11 cellular contexts compared by ENCODE assay signal in genomic region chr11:119641991-119642745, GRCh38.
DNase-seq lines count a peak whose midpoint lies in the region; ATAC-seq, FAIRE-seq and TF ChIP-seq lines count a peak whose summit lies in the region.
"Had no signal": no experiment of that assay in that cellular context is flagged by ENCODE, and none has a peak within 500 bp of the region (broad histone marks: within the 10 kb centered on the region; RNA-seq: fewer than 3 reads in every experiment).

No MANE protein-coding gene starts in this region.

- H3K4me3 ChIP-seq in HAP-1, result no peak overlapping the region
- no peak overlapping the region for H3K4me3 ChIP-seq in foreskin fibroblast (ENCODE audit: low read depth in 1 of 2, low read length in 2 of 2)
- H3K4me3 ChIP-seq: thoracic aorta had no signal

- DNase-seq in Calu3, result peak; percentile 33
- DNase-seq in HAP-1 (ENCODE audit: low spot score in 2 of 2), result peak; percentile 17 to 36
- DNase-seq in RKO (ENCODE audit: low spot score), result peak; percentile 33
- peak in 1 of 2 donors; percentile 33 for DNase-seq in foreskin fibroblast
- DNase-seq in urothelium cell line (ENCODE audit: low spot score), result peak; percentile 48
- DNase-seq in C1 segment of cervical spinal cord (lab: John Stamatoyannopoulos, UW), result no peak

- ATAC-seq in GM19035 (IDR thresholded peaks at IDR 0.05; ENCODE audit: unreplicated experiment) (no peak), GM21576 (IDR thresholded peaks at IDR 0.05; ENCODE audit: unreplicated experiment) (no peak)

- no peaks in the 10 kb centered on the region for H3K4me1 Mint-ChIP-seq in Calu3 (ENCODE audit: low read depth, unreplicated experiment)
- H3K4me1 Mint-ChIP-seq: T-cell had no signal

- no peaks in the 10 kb centered on the region for H3K9me3 ChIP-seq in HAP-1
- H3K9me3 ChIP-seq: thoracic aorta had no signal

- no peaks in the 10 kb centered on the region for H3K36me3 Mint-ChIP-seq in Calu3 (ENCODE audit: insufficient read depth, unreplicated experiment)
- H3K36me3 Mint-ChIP-seq: T-cell had no signal

- H3K27me3 Mint-ChIP-seq in Calu3 (ENCODE audit: unreplicated experiment), result peaks cover 14% of the 10 kb centered on the region

- no peak for FAIRE-seq in urothelium cell line (lab: Jason Lieb, UNC)
- FAIRE-seq: islet of Langerhans had no signal

- H3K27ac Mint-ChIP-seq in Calu3 (ENCODE audit: unreplicated experiment), result no peak overlapping the region
- H3K27ac Mint-ChIP-seq: T-cell had no signal

- H3K36me3 ChIP-seq in HAP-1 (replicated peaks), result no peaks in the 10 kb centered on the region
- H3K36me3 ChIP-seq: thoracic aorta had no signal

- no peaks in the 10 kb centered on the region for H3K27me3 ChIP-seq in HAP-1 (ENCODE audit: low read depth)

- no peak overlapping the region for H3K4me3 Mint-ChIP-seq in Calu3 (ENCODE audit: low read depth, unreplicated experiment)
- H3K4me3 Mint-ChIP-seq: T-cell had no signal

- no peaks in the 10 kb centered on the region; the same call in 1 of the 2 replicates for H3K4me1 ChIP-seq in HAP-1

- peak; percentile 70 for TF ChIP-seq CTCF in Calu3 (IDR thresholded peaks at IDR 0.05; ENCODE audit: unreplicated experiment)
- peak; percentile 49 for TF ChIP-seq CTCF in foreskin fibroblast (IDR thresholded peaks at IDR 0.05; ENCODE audit: low read depth, low read length)

- intact Hi-C loops in Calu3 (cut with micrococcal nuclease; ENCODE audit: unreplicated experiment), result loop anchor here (10.0 kb wide), 1 partner anchor 157 kb away; no protein-coding TSS in a partner anchor

- in situ Hi-C loops in HAP-1 (cut with MboI; ENCODE audit: low sequenced_read_pairs), result no loop called here

- no TSS peak for BruUV-seq in Calu3 (replicated peaks; lab: Mats Ljungman, UMichigan)

- no peaks in the 10 kb centered on the region for H3K9me3 Mint-ChIP-seq in Calu3 (ENCODE audit: low read depth, unreplicated experiment)
- H3K9me3 Mint-ChIP-seq: T-cell had no signal

- CTCF ChIA-PET in Calu3 (lab: Charles Lee), result interaction anchor here (0.6 to 0.9 kb wide), 4 partner anchors 12 to 304 kb away, joined by 3 to 4 read pairs (median 3); no protein-coding TSS in a partner anchor

Comparison
In these comparisons a context has a peak if more than half of its experiments do, and no peak if none do; other contexts are left out.
1. DNase-seq: peak in Calu3 (single experiment), HAP-1 (2 of 2), RKO (single experiment) and urothelium cell line (single experiment); none in C1 segment of cervical spinal cord (0 of 14).